In the genomic region with DNA sequence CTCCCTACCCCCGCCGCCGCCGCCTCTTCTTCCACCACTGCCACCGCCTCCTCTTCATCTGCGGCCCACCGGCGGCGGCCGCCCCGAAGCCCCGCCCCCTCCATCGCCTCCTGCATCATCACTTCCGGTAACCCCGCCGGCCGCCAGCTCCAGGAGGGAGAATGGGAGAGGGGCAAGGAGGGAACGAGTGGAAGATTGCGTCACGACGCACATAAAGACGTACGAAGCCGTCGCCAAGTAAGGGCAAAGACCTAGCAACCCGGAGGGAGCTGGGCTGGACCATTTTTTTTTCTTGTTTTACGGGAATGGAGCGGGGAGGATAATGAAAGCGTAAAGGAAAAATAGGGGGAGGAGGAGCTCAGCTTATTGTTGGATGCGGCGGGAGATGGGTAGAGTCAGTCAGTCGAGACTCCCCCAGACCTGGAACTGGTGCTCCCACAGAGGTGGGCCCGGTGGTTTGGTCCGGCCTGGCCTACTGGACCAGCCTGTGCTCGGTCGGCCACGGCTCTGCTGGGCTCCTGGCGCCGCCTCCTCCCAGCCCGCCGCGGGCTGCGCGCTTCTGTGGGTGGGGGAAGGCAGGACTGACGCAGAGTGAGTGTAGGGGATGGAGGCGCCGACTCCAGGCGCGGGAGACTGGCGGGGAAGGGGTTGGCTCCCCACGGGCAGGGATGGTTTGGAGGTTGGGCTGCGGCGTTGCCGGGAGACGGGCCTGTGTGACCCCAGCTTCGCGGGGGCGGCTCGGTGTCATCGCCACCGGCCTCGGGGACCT, we compare ENCODE assay signal across 1 cellular context.
TF ChIP-seq lines count a peak whose summit lies in the region.

A gene with protein sequence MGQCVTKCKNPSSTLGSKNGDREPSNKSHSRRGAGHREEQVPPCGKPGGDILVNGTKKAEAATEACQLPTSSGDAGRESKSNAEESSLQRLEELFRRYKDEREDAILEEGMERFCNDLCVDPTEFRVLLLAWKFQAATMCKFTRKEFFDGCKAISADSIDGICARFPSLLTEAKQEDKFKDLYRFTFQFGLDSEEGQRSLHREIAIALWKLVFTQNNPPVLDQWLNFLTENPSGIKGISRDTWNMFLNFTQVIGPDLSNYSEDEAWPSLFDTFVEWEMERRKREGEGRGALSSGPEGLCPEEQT (minus strand): TSS at position 60 of the 769 bp plus-strand sequence. CDS start 37,820 bp downstream, outside the sequence.
A gene with protein sequence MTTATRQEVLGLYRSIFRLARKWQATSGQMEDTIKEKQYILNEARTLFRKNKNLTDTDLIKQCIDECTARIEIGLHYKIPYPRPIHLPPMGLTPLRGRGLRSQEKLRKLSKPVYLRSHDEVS (plus strand): TSS at position 473 of the 769 bp plus-strand sequence. CDS start 14,785 bp downstream, outside the sequence.

TF ChIP-seq in A549, 52 proteins besides CTCF, POLR2A, EP300 and RAD21 (continued from another document):
- TF ChIP-seq, protein P1, sequence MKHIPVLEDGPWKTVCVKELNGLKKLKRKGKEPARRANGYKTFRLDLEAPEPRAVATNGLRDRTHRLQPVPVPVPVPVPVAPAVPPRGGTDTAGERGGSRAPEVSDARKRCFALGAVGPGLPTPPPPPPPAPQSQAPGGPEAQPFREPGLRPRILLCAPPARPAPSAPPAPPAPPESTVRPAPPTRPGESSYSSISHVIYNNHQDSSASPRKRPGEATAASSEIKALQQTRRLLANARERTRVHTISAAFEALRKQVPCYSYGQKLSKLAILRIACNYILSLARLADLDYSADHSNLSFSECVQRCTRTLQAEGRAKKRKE (CRISPR knock-in tag; IDR thresholded peaks at IDR 0.05; ENCODE audit: low read depth): no peak
- TF ChIP-seq, protein P2, sequence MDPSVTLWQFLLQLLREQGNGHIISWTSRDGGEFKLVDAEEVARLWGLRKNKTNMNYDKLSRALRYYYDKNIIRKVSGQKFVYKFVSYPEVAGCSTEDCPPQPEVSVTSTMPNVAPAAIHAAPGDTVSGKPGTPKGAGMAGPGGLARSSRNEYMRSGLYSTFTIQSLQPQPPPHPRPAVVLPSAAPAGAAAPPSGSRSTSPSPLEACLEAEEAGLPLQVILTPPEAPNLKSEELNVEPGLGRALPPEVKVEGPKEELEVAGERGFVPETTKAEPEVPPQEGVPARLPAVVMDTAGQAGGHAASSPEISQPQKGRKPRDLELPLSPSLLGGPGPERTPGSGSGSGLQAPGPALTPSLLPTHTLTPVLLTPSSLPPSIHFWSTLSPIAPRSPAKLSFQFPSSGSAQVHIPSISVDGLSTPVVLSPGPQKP (IDR thresholded peaks at IDR 0.05; ENCODE audit: low read depth, low read length): no peak
- TF ChIP-seq TFCP2L1 (CRISPR knock-in tag; IDR thresholded peaks at IDR 0.05) (0 out of 2 replicates have a peak, but pooled peaks have one; percentile 79), BHLHE40 (IDR thresholded peaks at IDR 0.05; ENCODE audit: low read depth, low read length) (peak; percentile 58), CEBPB (IDR thresholded peaks at IDR 0.05) (peak; percentile 60 to 87; a peak in 3 of 4 replicates), RFX5 (IDR thresholded peaks at IDR 0.05) (peak; percentile 80), GATA3 (IDR thresholded peaks at IDR 0.05; ENCODE audit: borderline replicate concordance) (peak; percentile 18; the same call in 1 of the 2 replicates), RCOR1 (IDR thresholded peaks at IDR 0.05; ENCODE audit: low read depth, low read length) (no peak), POLR2AphosphoS2 (conservative IDR thresholded peaks at IDR 0.05; ENCODE audit: low read length) (no peak), PHF8 (IDR thresholded peaks at IDR 0.05; ENCODE audit: borderline replicate concordance, low read depth) (peak; percentile 86), MAFK (IDR thresholded peaks at IDR 0.05; ENCODE audit: partially characterized antibody) (no peak), RARB (CRISPR knock-in tag; IDR thresholded peaks at IDR 0.05) (no peak), HOXB5 (CRISPR knock-in tag; IDR thresholded peaks at IDR 0.05) (0 out of 2 replicates have a peak, but pooled peaks have one; percentile 16), TP53 (CRISPR knock-in tag; IDR thresholded peaks at IDR 0.05) (0 out of 2 replicates have a peak, but pooled peaks have one; percentile 86), HOXA7 (CRISPR knock-in tag; IDR thresholded peaks at IDR 0.05) (peak; percentile 60; the same call in 1 of the 2 replicates)
- TF ChIP-seq, protein P3, sequence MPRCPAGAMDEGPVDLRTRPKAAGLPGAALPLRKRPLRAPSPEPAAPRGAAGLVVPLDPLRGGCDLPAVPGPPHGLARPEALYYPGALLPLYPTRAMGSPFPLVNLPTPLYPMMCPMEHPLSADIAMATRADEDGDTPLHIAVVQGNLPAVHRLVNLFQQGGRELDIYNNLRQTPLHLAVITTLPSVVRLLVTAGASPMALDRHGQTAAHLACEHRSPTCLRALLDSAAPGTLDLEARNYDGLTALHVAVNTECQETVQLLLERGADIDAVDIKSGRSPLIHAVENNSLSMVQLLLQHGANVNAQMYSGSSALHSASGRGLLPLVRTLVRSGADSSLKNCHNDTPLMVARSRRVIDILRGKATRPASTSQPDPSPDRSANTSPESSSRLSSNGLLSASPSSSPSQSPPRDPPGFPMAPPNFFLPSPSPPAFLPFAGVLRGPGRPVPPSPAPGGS (IDR thresholded peaks at IDR 0.05): peak; percentile 63; the same call in 1 of the 3 replicates
- TF ChIP-seq, protein P4, sequence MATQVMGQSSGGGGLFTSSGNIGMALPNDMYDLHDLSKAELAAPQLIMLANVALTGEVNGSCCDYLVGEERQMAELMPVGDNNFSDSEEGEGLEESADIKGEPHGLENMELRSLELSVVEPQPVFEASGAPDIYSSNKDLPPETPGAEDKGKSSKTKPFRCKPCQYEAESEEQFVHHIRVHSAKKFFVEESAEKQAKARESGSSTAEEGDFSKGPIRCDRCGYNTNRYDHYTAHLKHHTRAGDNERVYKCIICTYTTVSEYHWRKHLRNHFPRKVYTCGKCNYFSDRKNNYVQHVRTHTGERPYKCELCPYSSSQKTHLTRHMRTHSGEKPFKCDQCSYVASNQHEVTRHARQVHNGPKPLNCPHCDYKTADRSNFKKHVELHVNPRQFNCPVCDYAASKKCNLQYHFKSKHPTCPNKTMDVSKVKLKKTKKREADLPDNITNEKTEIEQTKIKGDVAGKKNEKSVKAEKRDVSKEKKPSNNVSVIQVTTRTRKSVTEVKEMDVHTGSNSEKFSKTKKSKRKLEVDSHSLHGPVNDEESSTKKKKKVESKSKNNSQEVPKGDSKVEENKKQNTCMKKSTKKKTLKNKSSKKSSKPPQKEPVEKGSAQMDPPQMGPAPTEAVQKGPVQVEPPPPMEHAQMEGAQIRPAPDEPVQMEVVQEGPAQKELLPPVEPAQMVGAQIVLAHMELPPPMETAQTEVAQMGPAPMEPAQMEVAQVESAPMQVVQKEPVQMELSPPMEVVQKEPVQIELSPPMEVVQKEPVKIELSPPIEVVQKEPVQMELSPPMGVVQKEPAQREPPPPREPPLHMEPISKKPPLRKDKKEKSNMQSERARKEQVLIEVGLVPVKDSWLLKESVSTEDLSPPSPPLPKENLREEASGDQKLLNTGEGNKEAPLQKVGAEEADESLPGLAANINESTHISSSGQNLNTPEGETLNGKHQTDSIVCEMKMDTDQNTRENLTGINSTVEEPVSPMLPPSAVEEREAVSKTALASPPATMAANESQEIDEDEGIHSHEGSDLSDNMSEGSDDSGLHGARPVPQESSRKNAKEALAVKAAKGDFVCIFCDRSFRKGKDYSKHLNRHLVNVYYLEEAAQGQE (IDR thresholded peaks at IDR 0.05): no peak
TF ChIP-seq in A549: peak in this region for 12.
